ENCODE assay signal across 8 cellular contexts in genomic region chr1:9410737-9411297, GRCh38.
DNase-seq lines count a peak whose midpoint lies in the region; ATAC-seq and TF ChIP-seq lines count a peak whose summit lies in the region.

No MANE protein-coding gene starts in this region.

- TF ChIP-seq CTCF in AG09319 (IDR thresholded peaks at IDR 0.05; ENCODE audit: low read depth, low read length) (no peak), GM10266 (IDR thresholded peaks at IDR 0.05; ENCODE audit: control insufficient read depth, insufficient read depth, low read depth, missing control alignments) (no peak), foreskin keratinocyte (conservative IDR thresholded peaks at IDR 0.05) (no peak)

- H3K4me1 ChIP-seq in foreskin keratinocyte, result peaks cover 6% of the 10 kb centered on the region

- no peaks in the 10 kb centered on the region for H3K27me3 ChIP-seq in foreskin keratinocyte

- H3K27ac ChIP-seq in foreskin keratinocyte, result no peak overlapping the region

- DNase-seq in AG09319 (ENCODE audit: extremely low read depth, low read depth) (peak; percentile 54), GM10266 (ENCODE audit: extremely low spot score) (peak; percentile 55), SKM-1 (lab: John Stamatoyannopoulos, UW; ENCODE audit: unreplicated experiment) (peak; percentile 87), foreskin keratinocyte (peak in 1 of 2 donors; percentile 9), kidney glomerular epithelial cell (lab: John Stamatoyannopoulos, UW) (no peak), epidermal melanocyte (ENCODE audit: insufficient read length, low spot score) (no peak)
- DNase-seq in activated CD4-positive, CD25-positive, alpha-beta regulatory T cell treated with anti-CD3 and anti-CD28 coated beads, Interleukin-2, amount 50 U/mL, for 72 hours, result no peak

- ATAC-seq in foreskin keratinocyte (peak; percentile 29), HG02588 (IDR thresholded peaks at IDR 0.05; ENCODE audit: unreplicated experiment) (no peak)

Comparison
In these comparisons a context has a peak if more than half of its experiments do, and no peak if none do; other contexts are left out.
1. DNase-seq: peak in AG09319 (single experiment), GM10266 (single experiment) and SKM-1 (single experiment); none in kidney glomerular epithelial cell (single experiment), activated CD4-positive, CD25-positive, alpha-beta regulatory T cell treated with anti-CD3 and anti-CD28 coated beads, Interleukin-2, amount 50 U/mL, for 72 hours (single experiment) and epidermal melanocyte (single experiment).